Comparison of ENCODE assay signal across 33 cellular contexts in the genomic region with DNA sequence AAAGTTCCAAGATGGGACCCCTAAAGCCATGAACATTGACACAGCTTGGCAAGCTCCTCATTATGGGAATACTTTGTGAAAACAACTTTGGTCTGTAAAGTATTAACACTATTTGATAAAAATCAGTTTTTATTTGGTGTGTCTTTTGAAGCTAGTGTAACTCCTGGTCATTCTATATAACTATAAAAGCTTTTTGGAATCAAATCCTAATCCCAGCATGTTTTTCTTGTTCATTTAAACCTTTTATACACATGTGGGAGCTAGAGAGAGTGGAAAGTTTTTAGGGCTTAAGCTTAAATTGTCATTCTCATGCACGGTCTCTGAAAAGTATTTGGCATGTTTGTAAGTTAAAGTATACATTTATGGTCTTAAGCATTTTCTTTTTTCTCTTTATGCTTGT.
DNase-seq lines count a peak whose midpoint lies in the region; ATAC-seq and TF ChIP-seq lines count a peak whose summit lies in the region.
"Had no signal": no experiment of that assay in that cellular context is flagged by ENCODE, and none has a peak within 500 bp of the region (broad histone marks: within the 10 kb centered on the region; RNA-seq: fewer than 3 reads in every experiment).

No MANE protein-coding gene starts in this region.

- H3K79me2 ChIP-seq in hepatocyte (no peaks in the 10 kb centered on the region), smooth muscle cell (ENCODE audit: low read depth) (no peaks in the 10 kb centered on the region)

- WGBS in hepatocyte (ENCODE audit: low lambda C conversion rate, missing lambda C conversion rate): 41% methylated on average over 1 of the region's 1 CpG
- WGBS in smooth muscle cell (ENCODE audit: low lambda C conversion rate): 14% methylated on average over 1 of the region's 1 CpG

- no peaks in the 10 kb centered on the region for H3K27me3 Mint-ChIP-seq in mesothelial cell of epicardium (ENCODE audit: low read depth)
- H3K27me3 Mint-ChIP-seq: B cell; CD4-positive, alpha-beta memory T cell; CD4-positive, alpha-beta T cell; CD4-positive, CD25-positive, alpha-beta regulatory T cell; CD8-positive, alpha-beta memory T cell had no signal

- H3K27ac Mint-ChIP-seq in mesothelial cell of epicardium: peak overlapping the region; percentile 49
- H3K27ac Mint-ChIP-seq: B cell; CD14-positive monocyte; CD4-positive, alpha-beta memory T cell; CD4-positive, alpha-beta T cell; CD4-positive, CD25-positive, alpha-beta regulatory T cell; CD8-positive, alpha-beta memory T cell; CD8-positive, alpha-beta T cell had no signal

- no peaks in the 10 kb centered on the region for H3K9me3 Mint-ChIP-seq in mesothelial cell of epicardium

- ATAC-seq in GM21515 (IDR thresholded peaks at IDR 0.05; ENCODE audit: unreplicated experiment) (no peak), HG02970 (IDR thresholded peaks at IDR 0.05; ENCODE audit: low FRiP score, unreplicated experiment) (no peak), GM19328 (IDR thresholded peaks at IDR 0.05; ENCODE audit: unreplicated experiment) (no peak)
- ATAC-seq: A549; CD8-positive, alpha-beta T cell had no signal

- no peaks in the 10 kb centered on the region for H3K9me2 ChIP-seq in hepatocyte (replicated peaks; ENCODE audit: insufficient read depth)

- H3K4me1 ChIP-seq in hepatocyte (ENCODE audit: insufficient read depth): no peaks in the 10 kb centered on the region
- peaks cover 4% of the 10 kb centered on the region for H3K4me1 ChIP-seq in smooth muscle cell (ENCODE audit: low read depth)
- H3K4me1 ChIP-seq: A549; BE2C; BLaER1; BLaER1 treated with 17β-estradiol and CSF1 and Interleukin-3, amounts not matched to agents 10 nM and 100 nM; Caco-2 had no signal

- H3K4me2 ChIP-seq in hepatocyte (no peak overlapping the region), smooth muscle cell (peak overlapping the region; percentile 49)
- H3K4me2 ChIP-seq: A549; BLaER1; BLaER1 treated with 17β-estradiol and CSF1 and Interleukin-3, amounts not matched to agents 10 nM and 100 nM had no signal

- no peaks in the 10 kb centered on the region for H4K20me1 ChIP-seq in hepatocyte (ENCODE audit: insufficient read depth, poor library complexity, severe bottlenecking)
- no peaks in the 10 kb centered on the region for H4K20me1 ChIP-seq in smooth muscle cell (ENCODE audit: low read depth)
- H4K20me1 ChIP-seq: BLaER1; BLaER1 treated with 17β-estradiol and CSF1 and Interleukin-3, amounts not matched to agents 10 nM and 100 nM had no signal

- H3K4me3 ChIP-seq in hepatocyte: no peak overlapping the region
- no peak overlapping the region for H3K4me3 ChIP-seq in smooth muscle cell
- H3K4me3 ChIP-seq: A549; BLaER1; BLaER1 treated with 17β-estradiol and CSF1 and Interleukin-3, amounts not matched to agents 10 nM and 100 nM had no signal

- H3K27ac ChIP-seq in hepatocyte: no peak overlapping the region
- peak overlapping the region; percentile 66 for H3K27ac ChIP-seq in smooth muscle cell (ENCODE audit: low read depth)
- H3K27ac ChIP-seq: 22Rv1; A549; BLaER1; BLaER1 treated with 17β-estradiol and CSF1 and Interleukin-3, amounts not matched to agents 10 nM and 100 nM; C4-2B had no signal

- H3K4me1 Mint-ChIP-seq in mesothelial cell of epicardium: peaks cover 57% of the 10 kb centered on the region
- H3K4me1 Mint-ChIP-seq: B cell; CD14-positive monocyte; CD4-positive, alpha-beta memory T cell; CD4-positive, CD25-positive, alpha-beta regulatory T cell; CD8-positive, alpha-beta memory T cell had no signal

- H2AFZ ChIP-seq in hepatocyte (no peak overlapping the region), smooth muscle cell (ENCODE audit: low read depth) (peak overlapping the region; percentile 76)

- DNase-seq in hepatocyte (ENCODE audit: low spot score) (peak; percentile 28), mesothelial cell of epicardium (ENCODE audit: low spot score in 2 of 2, unreplicated experiment in 2 of 2) (no peak), smooth muscle cell (lab: John Stamatoyannopoulos, UW; ENCODE audit: unreplicated experiment) (no peak)
- DNase-seq: 8988T; ACHN; AML-193; BE2C; C1 segment of cervical spinal cord; Caco-2; Calu3; CD4-positive, alpha-beta memory T cell; CD4-positive, alpha-beta T cell; CD4-positive, CD25-positive, alpha-beta regulatory T cell; CD8-positive, alpha-beta memory T cell; CD8-positive, alpha-beta T cell; COR-L47; DMS 273 treated with DMSO at 0.1 percent for 48 hours; DMS153; DMS53; DMS79; DMS79 treated with DMSO at 0.1 percent for 48 hours; DND-41; EL had no signal

- H3K4me3 Mint-ChIP-seq in mesothelial cell of epicardium: no peak overlapping the region
- H3K4me3 Mint-ChIP-seq: B cell; CD14-positive monocyte; CD4-positive, alpha-beta memory T cell; CD4-positive, alpha-beta T cell; CD4-positive, CD25-positive, alpha-beta regulatory T cell; CD8-positive, alpha-beta memory T cell; CD8-positive, alpha-beta T cell had no signal

- TF ChIP-seq CTCF in hepatocyte (IDR thresholded peaks at IDR 0.05; ENCODE audit: poor library complexity) (no peak), mesothelial cell of epicardium (IDR thresholded peaks at IDR 0.05; ENCODE audit: unreplicated experiment) (no peak), smooth muscle cell (IDR thresholded peaks at IDR 0.05; ENCODE audit: borderline replicate concordance, insufficient read depth, poor library complexity, severe bottlenecking) (no peak)

- H3K9ac ChIP-seq in smooth muscle cell (ENCODE audit: low read depth): no peak overlapping the region
- H3K9ac ChIP-seq: BLaER1; BLaER1 treated with 17β-estradiol and CSF1 and Interleukin-3, amounts not matched to agents 10 nM and 100 nM had no signal

- H3K27me3 ChIP-seq in hepatocyte: no peaks in the 10 kb centered on the region
- H3K27me3 ChIP-seq in smooth muscle cell (ENCODE audit: low read depth): no peaks in the 10 kb centered on the region
- H3K27me3 ChIP-seq: BE2C; BLaER1; BLaER1 treated with 17β-estradiol and CSF1 and Interleukin-3, amounts not matched to agents 10 nM and 100 nM had no signal

- H3K36me3 ChIP-seq in hepatocyte (replicated peaks; ENCODE audit: insufficient read depth, low read depth) (no peaks in the 10 kb centered on the region), smooth muscle cell (ENCODE audit: low read depth) (no peaks in the 10 kb centered on the region)
- H3K36me3 ChIP-seq: BE2C; BLaER1; BLaER1 treated with 17β-estradiol and CSF1 and Interleukin-3, amounts not matched to agents 10 nM and 100 nM had no signal

- peaks cover 10% of the 10 kb centered on the region for H3F3A ChIP-seq in smooth muscle cell (ENCODE audit: low read depth)

- H3K9me3 ChIP-seq in hepatocyte (ENCODE audit: low read depth) (no peaks in the 10 kb centered on the region), smooth muscle cell (replicated peaks; ENCODE audit: low read depth) (no peaks in the 10 kb centered on the region)
- H3K9me3 ChIP-seq: A549; BE2C; BLaER1; BLaER1 treated with 17β-estradiol and CSF1 and Interleukin-3, amounts not matched to agents 10 nM and 100 nM; Caco-2 had no signal

- H3K36me3 Mint-ChIP-seq in mesothelial cell of epicardium: no peaks in the 10 kb centered on the region
- H3K36me3 Mint-ChIP-seq: CD14-positive monocyte; CD4-positive, alpha-beta memory T cell; CD4-positive, CD25-positive, alpha-beta regulatory T cell; CD8-positive, alpha-beta memory T cell; CD8-positive, alpha-beta T cell had no signal
